26 cellular contexts compared by ENCODE assay signal in the genomic region with DNA sequence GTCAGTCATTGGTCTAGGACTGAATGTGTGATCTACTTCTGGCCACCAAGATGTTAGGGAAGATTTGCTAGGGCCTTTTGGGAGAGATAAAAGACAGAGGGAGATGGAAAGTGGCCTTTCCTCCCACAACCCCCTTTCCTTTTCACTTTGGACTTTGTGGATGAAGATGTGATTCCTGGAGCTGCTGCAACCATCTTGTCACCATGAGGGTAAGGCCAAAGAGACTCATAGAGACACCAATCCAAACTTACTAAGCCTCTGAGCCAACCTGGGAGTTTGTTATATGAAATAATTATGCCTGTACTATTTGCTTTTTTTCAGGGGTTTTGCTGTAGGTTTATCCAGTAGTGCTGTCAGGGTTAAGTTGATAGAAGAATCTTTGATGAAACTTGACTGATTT.
DNase-seq lines count a peak whose midpoint lies in the region; ATAC-seq, FAIRE-seq and TF ChIP-seq lines count a peak whose summit lies in the region.
"Had no signal": no experiment of that assay in that cellular context is flagged by ENCODE, and none has a peak within 500 bp of the region (broad histone marks: within the 10 kb centered on the region; RNA-seq: fewer than 3 reads in every experiment).

No MANE protein-coding gene starts in this region.

- peaks cover 6% of the 10 kb centered on the region; the same call in 1 of the 2 replicates for H3K36me3 Mint-ChIP-seq in WTC11
- no peaks in the 10 kb centered on the region for H3K36me3 Mint-ChIP-seq in osteocyte (ENCODE audit: unreplicated experiment)
- H3K36me3 Mint-ChIP-seq: CD14-positive monocyte; CD4-positive, alpha-beta memory T cell; CD4-positive, CD25-positive, alpha-beta regulatory T cell; CD8-positive, alpha-beta memory T cell had no signal

- H3K4me1 ChIP-seq in H1 (replicated peaks in 1 of 4; ENCODE audit: control insufficient read depth in 3 of 4, insufficient read depth in 4 of 4, low read length in 3 of 4) (no peaks in the 10 kb centered on the region), Peyer's patch (no peaks in the 10 kb centered on the region)
- H3K4me1 ChIP-seq: BE2C, BLaER1 had no signal

- no peak overlapping the region for H4K91ac ChIP-seq in H1 (replicated peaks; ENCODE audit: insufficient read length, low read length)

- no peak overlapping the region for H3K4me3 ChIP-seq in H1 (ENCODE audit: extremely low read depth in 1 of 4, insufficient read depth in 2 of 4, low read depth in 3 of 4, low read length in 4 of 4)
- no peak overlapping the region for H3K4me3 ChIP-seq in Peyer's patch
- H3K4me3 ChIP-seq: BLaER1, GM12878 had no signal

- no peak overlapping the region for H2BK15ac ChIP-seq in H1 (ENCODE audit: low read length)

- no peak overlapping the region for H2BK12ac ChIP-seq in H1 (ENCODE audit: low read depth, low read length)

- no peak for TF ChIP-seq RAD21 in H1 (IDR thresholded peaks at IDR 0.05 in 1 of 2, conservative IDR thresholded peaks at IDR 0.05 in 1 of 2; ENCODE audit: low read depth in 2 of 2, low read length in 2 of 2)

- POLR2A ChIA-PET in WTC11 (lab: Charles Lee): no interaction called here
- POLR2A ChIA-PET in H1 (lab: Charles Lee; ENCODE audit: partially characterized antibody): no interaction called here

- peaks cover 9% of the 10 kb centered on the region for H3K4me1 Mint-ChIP-seq in WTC11
- H3K4me1 Mint-ChIP-seq in osteocyte (ENCODE audit: unreplicated experiment): no peaks in the 10 kb centered on the region
- H3K4me1 Mint-ChIP-seq: CD4-positive, alpha-beta memory T cell; CD4-positive, CD25-positive, alpha-beta regulatory T cell; CD8-positive, alpha-beta memory T cell had no signal

- H3K14ac ChIP-seq in H1 (ENCODE audit: insufficient read length): no peak overlapping the region

- no peak for DNase-seq in WTC11 (ENCODE audit: low spot score)
- no peak for DNase-seq in H1 (ENCODE audit: low read depth in 1 of 2, low spot score in 2 of 2)
- DNase-seq in osteocyte (ENCODE audit: extremely low spot score, unreplicated experiment): peak; percentile 19
- no peak for DNase-seq in hepatic stellate cell (ENCODE audit: low spot score)
- no peak for DNase-seq in Peyer's patch
- DNase-seq: 8988T; ACHN; C1 segment of cervical spinal cord; CD4-positive, alpha-beta memory T cell; CD4-positive, CD25-positive, alpha-beta regulatory T cell; CD8-positive, alpha-beta memory T cell; DMS 273 treated with DMSO at 0.1 percent for 48 hours; DMS153; DMS53; DMS79; DND-41; EL; GDM1 had no signal

- no peak overlapping the region for H3K9ac ChIP-seq in H1 (replicated peaks in 1 of 4; ENCODE audit: extremely low read depth in 1 of 4, low read depth in 3 of 4, low read length in 3 of 4)
- H3K9ac ChIP-seq: BLaER1 had no signal

- H3K9me3 ChIP-seq in H1 (ENCODE audit: insufficient read depth in 2 of 2, low read depth in 1 of 2, low read length in 1 of 2): no peaks in the 10 kb centered on the region
- H3K9me3 ChIP-seq in Peyer's patch: no peaks in the 10 kb centered on the region
- H3K9me3 ChIP-seq: BE2C had no signal

- no peak overlapping the region for H2BK20ac ChIP-seq in H1 (ENCODE audit: low read length)

- H3K23me2 ChIP-seq in H1 (ENCODE audit: low read depth, low read length): no peaks in the 10 kb centered on the region

- no peaks in the 10 kb centered on the region; the same call in 1 of the 2 replicates for H3K27me3 Mint-ChIP-seq in WTC11 (ENCODE audit: low read depth)
- H3K27me3 Mint-ChIP-seq in osteocyte (ENCODE audit: unreplicated experiment): peaks cover 36% of the 10 kb centered on the region

- H4K20me1 ChIP-seq in H1 (replicated peaks in 1 of 2; ENCODE audit: control insufficient read depth in 1 of 2, insufficient read depth in 2 of 2, low read length in 2 of 2): no peaks in the 10 kb centered on the region
- H4K20me1 ChIP-seq: BLaER1 had no signal

- FAIRE-seq in H1 (lab: Jason Lieb, UNC): no peak
- FAIRE-seq: A204.1, GM12878, GM12892, GM18507 had no signal

- CTCF ChIA-PET in WTC11 (lab: Charles Lee) (no interaction called here), H1 (lab: Charles Lee; ENCODE audit: partially characterized antibody) (interaction anchor here (0.8 to 1.3 kb wide), 2 partner anchors 185 to 256 kb away, joined by 3 read pairs; no protein-coding TSS in a partner anchor)

- H2BK5ac ChIP-seq in H1 (ENCODE audit: low read depth, low read length): no peak overlapping the region

- no peak overlapping the region for H3K4me3 Mint-ChIP-seq in WTC11
- no peak overlapping the region for H3K4me3 Mint-ChIP-seq in osteocyte (ENCODE audit: unreplicated experiment)
- H3K4me3 Mint-ChIP-seq: CD14-positive monocyte; CD4-positive, alpha-beta memory T cell; CD4-positive, CD25-positive, alpha-beta regulatory T cell; CD8-positive, alpha-beta memory T cell had no signal

- no peak overlapping the region for H3K27ac Mint-ChIP-seq in WTC11
- no peak overlapping the region for H3K27ac Mint-ChIP-seq in osteocyte (ENCODE audit: unreplicated experiment)
- H3K27ac Mint-ChIP-seq: CD14-positive monocyte; CD4-positive, alpha-beta memory T cell; CD4-positive, CD25-positive, alpha-beta regulatory T cell had no signal

- H4K5ac ChIP-seq in H1 (ENCODE audit: insufficient read length, low read depth, low read length): no peak overlapping the region

- no peak overlapping the region for H3K23ac ChIP-seq in H1 (ENCODE audit: insufficient read length)

- H3K27ac ChIP-seq in H1 (ENCODE audit: low read depth, low read length) (no peak overlapping the region), Peyer's patch (no peak overlapping the region)
- H3K27ac ChIP-seq: BLaER1 had no signal

- TF ChIP-seq POLR2A in H1 (IDR thresholded peaks at IDR 0.05; ENCODE audit: control extremely low read depth in 1 of 2, low read depth in 2 of 2, low read length in 2 of 2): no peak
- no peak for TF ChIP-seq POLR2A in Peyer's patch (IDR thresholded peaks at IDR 0.05)

- H3K27me3 ChIP-seq in H1 (replicated peaks in 1 of 4; ENCODE audit: control insufficient read depth in 3 of 4, extremely low read depth in 1 of 4, insufficient read depth in 3 of 4, low read length in 3 of 4): no peaks in the 10 kb centered on the region
- H3K27me3 ChIP-seq in Peyer's patch: no peaks in the 10 kb centered on the region
- H3K27me3 ChIP-seq: BE2C, BLaER1 had no signal

- H3K9me3 Mint-ChIP-seq in WTC11: peaks cover 9% of the 10 kb centered on the region
- H3K9me3 Mint-ChIP-seq in osteocyte (ENCODE audit: unreplicated experiment): peaks cover 5% of the 10 kb centered on the region

- no peak overlapping the region for H4K8ac ChIP-seq in H1 (ENCODE audit: extremely low read depth, insufficient read depth, low read length)

- no peaks in the 10 kb centered on the region for H3K79me1 ChIP-seq in H1 (ENCODE audit: low read depth, low read length)

- H3K18ac ChIP-seq in H1 (ENCODE audit: extremely low read depth, low read length): no peak overlapping the region

- no peaks in the 10 kb centered on the region for H3K36me3 ChIP-seq in H1 (ENCODE audit: control insufficient read depth in 2 of 4, insufficient read depth in 4 of 4, low read length in 3 of 4)
- H3K36me3 ChIP-seq in Peyer's patch: no peaks in the 10 kb centered on the region
- H3K36me3 ChIP-seq: BE2C, BLaER1 had no signal

- no peak overlapping the region for H3K4me2 ChIP-seq in H1 (ENCODE audit: insufficient read depth in 1 of 2, low read depth in 2 of 2, low read length in 2 of 2)
- H3K4me2 ChIP-seq: BLaER1 had no signal

- H3K56ac ChIP-seq in H1 (replicated peaks; ENCODE audit: insufficient read length, low read depth, low read length): no peak overlapping the region

- TF ChIP-seq CTCF in WTC11 (IDR thresholded peaks at IDR 0.05) (no peak), H1 (IDR thresholded peaks at IDR 0.05; ENCODE audit: control extremely low read depth in 1 of 3, insufficient read depth in 1 of 3, low read depth in 1 of 3, low read length in 3 of 3) (no peak), osteocyte (IDR thresholded peaks at IDR 0.05) (no peak), Peyer's patch (IDR thresholded peaks at IDR 0.05) (no peak)

- no peaks in the 10 kb centered on the region for H3K79me2 ChIP-seq in H1 (ENCODE audit: control insufficient read depth in 1 of 2, insufficient read depth in 2 of 2, low read length in 2 of 2)

- H3K4ac ChIP-seq in H1 (replicated peaks; ENCODE audit: insufficient read length, low read depth, low read length): no peak overlapping the region

- no peak overlapping the region for H2BK120ac ChIP-seq in H1 (replicated peaks; ENCODE audit: low read depth, low read length)

- ATAC-seq in WTC11 (no peak), GM19467 (IDR thresholded peaks at IDR 0.05; ENCODE audit: unreplicated experiment) (no peak)
- ATAC-seq: GM12878 had no signal

- no peak for TF ChIP-seq EP300 in H1 (IDR thresholded peaks at IDR 0.05; ENCODE audit: borderline replicate concordance in 1 of 2, low read depth in 2 of 2, low read length in 2 of 2)

- no peak overlapping the region for H2AK5ac ChIP-seq in H1 (ENCODE audit: low read depth, low read length)

- no peak overlapping the region for H2AFZ ChIP-seq in H1 (ENCODE audit: low read length)

TF ChIP-seq in WTC11, 78 proteins besides CTCF, POLR2A, EP300 and RAD21:
- TF ChIP-seq GTF2I (CRISPR knock-in tag; conservative IDR thresholded peaks at IDR 0.05) (peak; percentile 87), ESRRA (CRISPR knock-in tag; IDR thresholded peaks at IDR 0.05; ENCODE audit: borderline replicate concordance) (no peak)

TF ChIP-seq in H1, 55 proteins besides CTCF, POLR2A, EP300 and RAD21:
- no peak for TF ChIP-seq CEBPB (IDR thresholded peaks at IDR 0.05; ENCODE audit: low read depth, low read length)
- no peak for TF ChIP-seq PHF8 (conservative IDR thresholded peaks at IDR 0.05; ENCODE audit: low read depth, low read length)
- peak; percentile 89; the same call in 1 of the 2 replicates for TF ChIP-seq KDM1A (IDR thresholded peaks at IDR 0.05; ENCODE audit: borderline replicate concordance, low read length)
- TF ChIP-seq CTBP2 (IDR thresholded peaks at IDR 0.05; ENCODE audit: borderline replicate concordance, insufficient read depth, insufficient read length, low read length): no peak
